ENCODE assay signal across 9 cellular contexts in genomic region chr19:12800873-12801465, GRCh38. TPM values are rescaled to one million over a fixed set of nuclear protein-coding genes. Genes with fewer than 3 reads are reported as not detected.
DNase-seq lines count a peak whose midpoint lies in the region; ATAC-seq, FAIRE-seq and TF ChIP-seq lines count a peak whose summit lies in the region.
"Had no signal": no experiment of that assay in that cellular context is flagged by ENCODE, and none has a peak within 500 bp of the region (broad histone marks: within the 10 kb centered on the region; RNA-seq: fewer than 3 reads in every experiment).

No MANE protein-coding gene starts in this region.

- H3K4me3 Mint-ChIP-seq in activated CD8-positive, alpha-beta memory T cell treated with anti-CD3 and anti-CD28 coated beads, Interleukin-2, amount 10 ng/mL, durations not matched to agents 7 days and 5 days, result peak overlapping the region; percentile 81

- H3K27me3 Mint-ChIP-seq in activated CD8-positive, alpha-beta memory T cell treated with anti-CD3 and anti-CD28 coated beads, Interleukin-2, amount 10 ng/mL, durations not matched to agents 7 days and 5 days, result no peaks in the 10 kb centered on the region

- intact Hi-C loops in pancreas (cut with DNase I), result loop anchor here in 1 of 3 donors (5.0 kb wide), 1 partner anchor 34 kb away; no protein-coding TSS in a partner anchor

- TF ChIP-seq CTCF in fibroblast of the aortic adventitia (IDR thresholded peaks at IDR 0.05; ENCODE audit: insufficient read depth, low read length) (no peak), pancreas (IDR thresholded peaks at IDR 0.05) (no peak)

- H3K4me3 ChIP-seq in fibroblast of the aortic adventitia (ENCODE audit: low read depth, low read length) (peak overlapping the region; percentile 94), pancreas (peak overlapping the region; percentile 64 to 89 (median 82))

- H3K27ac ChIP-seq in pancreas, result peak overlapping the region; percentile 29 to 70 (median 63)

- no peaks in the 10 kb centered on the region for H3K9me3 Mint-ChIP-seq in activated CD8-positive, alpha-beta memory T cell treated with anti-CD3 and anti-CD28 coated beads, Interleukin-2, amount 10 ng/mL, durations not matched to agents 7 days and 5 days (ENCODE audit: low read depth)

- FAIRE-seq in pancreas (lab: Jason Lieb, UNC), result no peak

- no peaks in the 10 kb centered on the region for H3K27me3 ChIP-seq in pancreas

- H3K9me3 ChIP-seq in pancreas, result no peaks in the 10 kb centered on the region

- H3K27ac Mint-ChIP-seq in activated CD8-positive, alpha-beta memory T cell treated with anti-CD3 and anti-CD28 coated beads, Interleukin-2, amount 10 ng/mL, durations not matched to agents 7 days and 5 days, result peak overlapping the region; percentile 84

- ATAC-seq in activated CD8-positive, alpha-beta memory T cell treated with anti-CD3 and anti-CD28 coated beads, Interleukin-2, amount 10 ng/mL, durations not matched to agents 7 days and 5 days, result peak; percentile 14
- ATAC-seq in pancreas, result peak; percentile 34 to 45 (median 38)
- no peak for ATAC-seq in GM19452 (IDR thresholded peaks at IDR 0.05; ENCODE audit: unreplicated experiment)
- ATAC-seq in GM21619 (IDR thresholded peaks at IDR 0.05; ENCODE audit: unreplicated experiment), result no peak

- H3K4me1 Mint-ChIP-seq in activated CD8-positive, alpha-beta memory T cell treated with anti-CD3 and anti-CD28 coated beads, Interleukin-2, amount 10 ng/mL, durations not matched to agents 7 days and 5 days, result peaks cover 28% of the 10 kb centered on the region

- DNase-seq in NCI-H524 (lab: John Stamatoyannopoulos, UW) (peak; percentile 8 to 24), NCI-H524 treated with DMSO at 0.1 percent for 48 hours (lab: John Stamatoyannopoulos, UW) (no peak), fibroblast of the aortic adventitia (ENCODE audit: low read depth) (no peak), pancreas (peak in 5 of 6 donors; percentile 47 to 86 (median 55)), NCI-H526 treated with DMSO at 0.1 percent for 48 hours (lab: John Stamatoyannopoulos, UW) (no peak)
- no peak for DNase-seq in activated CD8-positive, alpha-beta memory T cell treated with anti-CD3 and anti-CD28 coated beads, Interleukin-2, amount 10 ng/mL, durations not matched to agents 7 days and 5 days

- CTCF ChIA-PET in activated CD8-positive, alpha-beta memory T cell treated with anti-CD3 and anti-CD28 coated beads, Interleukin-2, amount 10 ng/mL, durations not matched to agents 7 days and 5 days (lab: Charles Lee), result interaction anchor here (1.1 to 18.0 kb wide), 4 partner anchors 31 to 85 kb away, joined by 3 to 1017 read pairs (median 4); partner anchors contain the start of gene HOOK2

- H3K36me3 ChIP-seq in pancreas, result peaks cover 0 to 11% (median 0%) of the 10 kb centered on the region in 3 donors

- H3K36me3 Mint-ChIP-seq in activated CD8-positive, alpha-beta memory T cell treated with anti-CD3 and anti-CD28 coated beads, Interleukin-2, amount 10 ng/mL, durations not matched to agents 7 days and 5 days, result peaks cover 5% of the 10 kb centered on the region

- 3 to 4% methylated on average over 38 of the region's 38 CpGs for WGBS in pancreas, 2 donors

- H3K4me1 ChIP-seq in pancreas, result peaks cover 0 to 12% (median 3%) of the 10 kb centered on the region in 3 donors

RNA-seq across cellular contexts. Expression of gene PRDX2, which starts 0.6 kb away (rescaled TPM):
- 100 to 1,000 TPM; 168 to 218 TPM for total RNA-seq in activated CD8-positive, alpha-beta memory T cell treated with anti-CD3 and anti-CD28 coated beads, Interleukin-2, amount 10 ng/mL, durations not matched to agents 7 days and 5 days
- 66.7 and 163 TPM in 2 replicates for total RNA-seq in fibroblast of the aortic adventitia (ENCODE audit: low replicate concordance)
- 100 to 1,000 TPM in 4 of 6 donors, 10 to 100 TPM in 2; 77.5 to 109 (median 103) TPM for total RNA-seq in pancreas
- polyA plus RNA-seq in pancreas, result 100 to 1,000 TPM in 1 of 2 donors, 10 to 100 TPM in 1; 75.8 to 172 TPM

RNA-seq across cellular contexts. Expression of gene THSD8, which starts 0.9 kb away (rescaled TPM):
- 10 to 100 TPM; 27.9 to 29.8 TPM for total RNA-seq in activated CD8-positive, alpha-beta memory T cell treated with anti-CD3 and anti-CD28 coated beads, Interleukin-2, amount 10 ng/mL, durations not matched to agents 7 days and 5 days
- total RNA-seq in fibroblast of the aortic adventitia (ENCODE audit: low replicate concordance) (not detected in 2 replicates), pancreas (1 to 10 TPM in 5 of 6 donors, under 1 TPM in 1; 0.90 to 3.9 (median 2.1) TPM)
- polyA plus RNA-seq in pancreas, result 1 to 10 TPM; 1.3 to 2.0 TPM
- total RNA-seq: Daoy had no signal

RNA-seq across cellular contexts. Expression of gene RNASEH2A, which starts 5.4 kb away (rescaled TPM):
- total RNA-seq in activated CD8-positive, alpha-beta memory T cell treated with anti-CD3 and anti-CD28 coated beads, Interleukin-2, amount 10 ng/mL, durations not matched to agents 7 days and 5 days, result 10 to 100 TPM; 53.4 to 58.8 TPM
- total RNA-seq in fibroblast of the aortic adventitia (ENCODE audit: low replicate concordance) (12.8 and 37.4 TPM in 2 replicates), pancreas (1 to 10 TPM; 1.7 to 6.0 (median 3.0) TPM)
- 1 to 10 TPM; 3.9 to 5.5 TPM for polyA plus RNA-seq in pancreas

RNA-seq across cellular contexts. Expression of gene JUNB, which starts 9.7 kb away (rescaled TPM):
- 100 to 1,000 TPM; 142 to 191 TPM for total RNA-seq in activated CD8-positive, alpha-beta memory T cell treated with anti-CD3 and anti-CD28 coated beads, Interleukin-2, amount 10 ng/mL, durations not matched to agents 7 days and 5 days
- total RNA-seq in fibroblast of the aortic adventitia (ENCODE audit: low replicate concordance) (87.9 and 263 TPM in 2 replicates), pancreas (100 to 1,000 TPM in 2 of 6 donors, 10 to 100 TPM in 4; 41.6 to 109 (median 70.7) TPM)
- 100 to 1,000 TPM; 172 to 206 TPM for polyA plus RNA-seq in pancreas

RNA-seq across cellular contexts. Expression of gene HOOK2, which starts 25.6 kb away (rescaled TPM):
- total RNA-seq in activated CD8-positive, alpha-beta memory T cell treated with anti-CD3 and anti-CD28 coated beads, Interleukin-2, amount 10 ng/mL, durations not matched to agents 7 days and 5 days, result 10 to 100 TPM; 16.6 to 18.2 TPM
- total RNA-seq in fibroblast of the aortic adventitia (ENCODE audit: low replicate concordance) (15.5 and 31.2 TPM in 2 replicates), pancreas (10 to 100 TPM; 37.7 to 60.9 (median 49.0) TPM)
- 100 to 1,000 TPM; 268 to 300 TPM for polyA plus RNA-seq in pancreas

Comparison
In these comparisons a context has a peak if more than half of its experiments do, and no peak if none do; other contexts are left out.
1. DNase-seq: peak in NCI-H524 (2 of 2) and pancreas (5 of 6); none in NCI-H524 treated with DMSO at 0.1 percent for 48 hours (single experiment), activated CD8-positive, alpha-beta memory T cell treated with anti-CD3 and anti-CD28 coated beads, Interleukin-2, amount 10 ng/mL, durations not matched to agents 7 days and 5 days (single experiment), fibroblast of the aortic adventitia (single experiment) and NCI-H526 treated with DMSO at 0.1 percent for 48 hours (single experiment).
2. ATAC-seq: peak in activated CD8-positive, alpha-beta memory T cell treated with anti-CD3 and anti-CD28 coated beads, Interleukin-2, amount 10 ng/mL, durations not matched to agents 7 days and 5 days (single experiment) and pancreas (4 of 4); none in GM19452 (single experiment) and GM21619 (single experiment).
3. RNA of gene THSD8, which starts 0.9 kb away (total RNA-seq): 27.9 to 29.8 TPM in activated CD8-positive, alpha-beta memory T cell treated with anti-CD3 and anti-CD28 coated beads, Interleukin-2, amount 10 ng/mL, durations not matched to agents 7 days and 5 days; 0.90 to 3.9 TPM in pancreas and not detected in fibroblast of the aortic adventitia; every median in the first group is over 4 times any median in the second.